19 cellular contexts compared by ENCODE assay signal in the genomic region with DNA sequence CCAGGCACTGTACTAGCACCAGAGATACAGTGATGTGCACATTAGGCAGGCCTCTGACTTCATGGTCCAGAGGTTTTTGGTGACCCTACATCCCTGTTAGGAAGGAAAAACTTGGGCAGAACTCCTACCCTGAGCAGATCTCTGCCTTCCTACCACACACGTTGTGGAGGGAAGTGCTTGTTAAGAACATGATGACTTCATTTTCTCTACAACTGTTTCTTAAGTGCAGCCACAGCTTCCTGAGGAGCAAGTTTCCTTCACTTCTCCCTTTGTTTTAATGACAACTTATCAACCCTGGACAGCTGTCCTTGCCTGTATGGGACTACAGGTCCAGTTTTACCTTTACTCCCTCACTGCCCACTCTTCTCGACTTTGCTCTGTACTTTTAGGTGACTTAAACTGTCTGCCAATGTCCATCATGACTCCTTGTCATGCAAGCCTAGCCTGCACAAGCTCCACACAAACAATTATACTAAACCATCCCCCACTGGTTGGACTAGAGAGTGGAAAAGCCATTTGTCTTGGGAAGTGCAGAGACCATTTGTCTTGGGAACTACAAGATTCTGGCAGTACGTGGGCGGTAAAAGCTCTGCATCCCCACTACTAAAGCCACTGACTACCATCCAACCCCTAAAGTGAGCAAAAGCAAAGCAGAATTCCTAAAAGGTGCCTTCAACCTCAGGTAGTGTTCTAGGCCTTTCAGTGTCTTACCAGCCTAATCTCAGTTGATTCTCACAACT.
"Had no signal": no experiment of that assay in that cellular context is flagged by ENCODE, and none has a peak within 500 bp of the region (broad histone marks: within the 10 kb centered on the region; RNA-seq: fewer than 3 reads in every experiment).

No MANE protein-coding gene starts in this region.

- H3K9me3 ChIP-seq: esophagus muscularis mucosa, heart left ventricle, ovary, right atrium auricular region had no signal

- H3K9ac ChIP-seq: neural progenitor cell had no signal

- H3K27me3 ChIP-seq: esophagus muscularis mucosa, heart left ventricle, neural progenitor cell, ovary, right atrium auricular region had no signal

- DNase-seq: effector memory CD8-positive, alpha-beta T cell; foreskin melanocyte; heart left ventricle; hippocampal formation; mammary epithelial cell; natural killer cell; nucleus accumbens; ovary; stimulated activated CD4-positive, alpha-beta T cell treated with anti-CD3 and anti-CD28 coated beads, Interleukin-2, amount 100 ng/mL, for 48 hours; stimulated activated naive CD4-positive, alpha-beta T cell treated with Interleukin-2 at 50 U/mL for 16 hours; trophoblast cell had no signal

- H3K27me3 Mint-ChIP-seq: dendritic cell treated with granulocyte-macrophage colony-stimulating factor and Interleukin-4, amounts not matched to agents 40 ng/mL and 50 ng/mL, for 4 days; effector memory CD8-positive, alpha-beta T cell had no signal

- H2AFZ ChIP-seq: neural progenitor cell had no signal

- H3K4me2 ChIP-seq: neural progenitor cell had no signal

- H3K27ac ChIP-seq: epithelial cell of prostate, esophagus muscularis mucosa, heart left ventricle, neural progenitor cell, ovary, right atrium auricular region had no signal

- H3K27ac Mint-ChIP-seq: dendritic cell treated with granulocyte-macrophage colony-stimulating factor and Interleukin-4, amounts not matched to agents 40 ng/mL and 50 ng/mL, for 4 days; effector memory CD8-positive, alpha-beta T cell; mesothelial cell of epicardium; natural killer cell; neural progenitor cell had no signal

- H3K36me3 ChIP-seq: esophagus muscularis mucosa, heart left ventricle, neural progenitor cell, ovary, right atrium auricular region had no signal

- H3K9me3 Mint-ChIP-seq: dendritic cell treated with granulocyte-macrophage colony-stimulating factor and Interleukin-4, amounts not matched to agents 40 ng/mL and 50 ng/mL, for 4 days; mesothelial cell of epicardium; neural progenitor cell had no signal

- H3K4me1 ChIP-seq: esophagus muscularis mucosa, heart left ventricle, neural progenitor cell, right atrium auricular region had no signal

- H3K4me1 Mint-ChIP-seq: natural killer cell, neural progenitor cell had no signal

- H3K36me3 Mint-ChIP-seq: mesothelial cell of epicardium, natural killer cell, neural progenitor cell had no signal

- H3K4me3 Mint-ChIP-seq: dendritic cell treated with granulocyte-macrophage colony-stimulating factor and Interleukin-4, amounts not matched to agents 40 ng/mL and 50 ng/mL, for 4 days; effector memory CD8-positive, alpha-beta T cell; mesothelial cell of epicardium; natural killer cell; neural progenitor cell had no signal

- ATAC-seq: effector memory CD8-positive, alpha-beta T cell; heart left ventricle; left lobe of liver; natural killer cell had no signal

- H3K4me3 ChIP-seq: esophagus muscularis mucosa, heart left ventricle, neural progenitor cell, ovary, right atrium auricular region, smooth muscle cell had no signal
